22 cellular contexts compared by ENCODE assay signal in genomic region chr1:156257711-156258110, GRCh38. TPM values are rescaled to one million over a fixed set of nuclear protein-coding genes. Genes with fewer than 3 reads are reported as not detected.
DNase-seq lines count a peak whose midpoint lies in the region; ATAC-seq, FAIRE-seq and TF ChIP-seq lines count a peak whose summit lies in the region.
"Had no signal": no experiment of that assay in that cellular context is flagged by ENCODE, and none has a peak within 500 bp of the region (broad histone marks: within the 10 kb centered on the region; RNA-seq: fewer than 3 reads in every experiment).

No MANE protein-coding gene starts in this region.

- H3K36me3 Mint-ChIP-seq in T-helper 2 cell treated with Interferon-gamma antibody and Interleukin-4, amounts not matched to agents 5 μg/mL and 100 μg/mL, for 36 hours (ENCODE audit: low read depth) = peaks cover 65% of the 10 kb centered on the region
- H3K36me3 Mint-ChIP-seq in central memory CD8-positive, alpha-beta T cell (ENCODE audit: insufficient read depth) = peaks cover 65% of the 10 kb centered on the region
- H3K36me3 Mint-ChIP-seq in natural killer cell treated with Interleukin-12 subunit alpha and Interleukin-12 subunit beta and Interleukin-15 and Interleukin-18, amount 100 ng/mL, for 72 hours = peaks cover 31% of the 10 kb centered on the region

- WGBS in small intestine, 3 donors = 81 to 95% (median 91%) methylated on average over 2 of the region's 2 CpGs
- 87 to 93% (median 87%) methylated on average over 2 of the region's 2 CpGs for WGBS in psoas muscle, 3 donors

- intact Hi-C loops in psoas muscle (cut with DNase I) = no loop called here

- H3K9me3 ChIP-seq in small intestine (ENCODE audit: control insufficient read depth, low read depth) (no peaks in the 10 kb centered on the region), psoas muscle (no peaks in the 10 kb centered on the region)
- H3K9me3 ChIP-seq: A549, heart right ventricle, SJSA1, transverse colon had no signal

- no peaks in the 10 kb centered on the region for H3K27me3 Mint-ChIP-seq in T-helper 2 cell treated with Interferon-gamma antibody and Interleukin-4, amounts not matched to agents 5 μg/mL and 100 μg/mL, for 36 hours (ENCODE audit: low read depth)
- no peaks in the 10 kb centered on the region for H3K27me3 Mint-ChIP-seq in central memory CD8-positive, alpha-beta T cell
- H3K27me3 Mint-ChIP-seq in natural killer cell treated with Interleukin-12 subunit alpha and Interleukin-12 subunit beta and Interleukin-15 and Interleukin-18, amount 100 ng/mL, for 72 hours = no peaks in the 10 kb centered on the region
- H3K27me3 Mint-ChIP-seq: activated CD4-positive, alpha-beta T cell treated with anti-CD3 and anti-CD28 coated beads, Interleukin-2, amount 10 ng/mL, durations not matched to agents 7 days and 5 days had no signal

- no peak for TF ChIP-seq CTCF in psoas muscle (IDR thresholded peaks at IDR 0.05)

- H3K36me3 ChIP-seq in small intestine (ENCODE audit: control insufficient read depth in 2 of 2, insufficient read depth in 2 of 2, low read length in 2 of 2) (peaks cover 32 to 41% of the 10 kb centered on the region in 2 donors), psoas muscle (ENCODE audit: insufficient read depth in 1 of 2, low read depth in 1 of 2) (peaks cover 16 to 100% of the 10 kb centered on the region in 2 donors)

- H3K9me3 Mint-ChIP-seq in T-helper 2 cell treated with Interferon-gamma antibody and Interleukin-4, amounts not matched to agents 5 μg/mL and 100 μg/mL, for 36 hours = no peaks in the 10 kb centered on the region
- H3K9me3 Mint-ChIP-seq in central memory CD8-positive, alpha-beta T cell = no peaks in the 10 kb centered on the region
- H3K9me3 Mint-ChIP-seq in natural killer cell treated with Interleukin-12 subunit alpha and Interleukin-12 subunit beta and Interleukin-15 and Interleukin-18, amount 100 ng/mL, for 72 hours = no peaks in the 10 kb centered on the region
- H3K9me3 Mint-ChIP-seq: activated CD4-positive, alpha-beta T cell treated with anti-CD3 and anti-CD28 coated beads, Interleukin-2, amount 10 ng/mL, durations not matched to agents 7 days and 5 days; activated T-cell treated with anti-CD3 and anti-CD28 coated beads, Interleukin-2, amount 50 U/mL, for 4 hours; HFFc6 had no signal

- FAIRE-seq in small intestine (lab: Jason Lieb, UNC) = no peak
- FAIRE-seq: A549, GM12892 had no signal

- ATAC-seq in central memory CD8-positive, alpha-beta T cell (replicated peaks; ENCODE audit: extremely low read depth, poor library complexity, severe bottlenecking) = peak; percentile 32
- ATAC-seq in natural killer cell treated with Interleukin-12 subunit alpha and Interleukin-12 subunit beta and Interleukin-15 and Interleukin-18, amount 100 ng/mL, for 72 hours = peak; percentile 67 to 69
- ATAC-seq in psoas muscle = no peak
- ATAC-seq: A549; activated T-cell treated with anti-CD3 and anti-CD28 coated beads, Interleukin-2, amount 50 U/mL, for 4 hours; heart right ventricle had no signal

- no peak for DNase-seq in T-helper 2 cell treated with Interferon-gamma antibody and Interleukin-4, amounts not matched to agents 5 μg/mL and 100 μg/mL, for 36 hours (ENCODE audit: low spot score)
- DNase-seq in T-helper 2 cell (no peak), Kasumi-1 (lab: John Stamatoyannopoulos, UW) (peak; percentile 79 to 89), small intestine (no peak), KG1 (lab: John Stamatoyannopoulos, UW) (no peak), psoas muscle (no peak)
- no peak for DNase-seq in central memory CD8-positive, alpha-beta T cell (ENCODE audit: low spot score in 2 of 2)
- no peak for DNase-seq in natural killer cell treated with Interleukin-12 subunit alpha and Interleukin-12 subunit beta and Interleukin-15 and Interleukin-18, amount 100 ng/mL, for 72 hours (ENCODE audit: low spot score)
- DNase-seq: activated CD4-positive, alpha-beta T cell treated with anti-CD3 and anti-CD28 coated beads, Interleukin-2, amount 10 ng/mL, durations not matched to agents 7 days and 5 days; activated T-cell treated with anti-CD3 and anti-CD28 coated beads, Interleukin-2, amount 50 U/mL, for 4 hours; amniotic stem cell; central memory CD4-positive, alpha-beta T cell; heart right ventricle; NCI-H1436 treated with DMSO at 0.1 percent for 48 hours; NCI-H748 treated with DMSO at 0.1 percent for 48 hours; stimulated activated CD4-positive, alpha-beta T cell treated with anti-CD3 and anti-CD28 coated beads, Interleukin-12 subunit alpha, Interleukin-12 subunit beta, amount 100 ng/mL, for 4 hours; transverse colon had no signal

- no peak overlapping the region for H3K4me3 ChIP-seq in small intestine (ENCODE audit: low read depth in 1 of 2, low read length in 2 of 2)
- no peak overlapping the region for H3K4me3 ChIP-seq in psoas muscle
- H3K4me3 ChIP-seq: A549, heart right ventricle, SJSA1, transverse colon had no signal

- peak overlapping the region; percentile 55 for H3K27ac Mint-ChIP-seq in T-helper 2 cell treated with Interferon-gamma antibody and Interleukin-4, amounts not matched to agents 5 μg/mL and 100 μg/mL, for 36 hours
- no peak overlapping the region for H3K27ac Mint-ChIP-seq in central memory CD8-positive, alpha-beta T cell (ENCODE audit: low read depth)
- peak overlapping the region in 1 of 2 donors; percentile 35 for H3K27ac Mint-ChIP-seq in natural killer cell treated with Interleukin-12 subunit alpha and Interleukin-12 subunit beta and Interleukin-15 and Interleukin-18, amount 100 ng/mL, for 72 hours
- H3K27ac Mint-ChIP-seq: activated CD4-positive, alpha-beta T cell treated with anti-CD3 and anti-CD28 coated beads, Interleukin-2, amount 10 ng/mL, durations not matched to agents 7 days and 5 days; HFFc6 had no signal

- no peak overlapping the region for H3K27ac ChIP-seq in small intestine (ENCODE audit: low read depth in 1 of 2, low read length in 1 of 2)
- no peak overlapping the region for H3K27ac ChIP-seq in psoas muscle
- H3K27ac ChIP-seq: A549, heart right ventricle, SJSA1, transverse colon had no signal

- H3K4me3 Mint-ChIP-seq in T-helper 2 cell treated with Interferon-gamma antibody and Interleukin-4, amounts not matched to agents 5 μg/mL and 100 μg/mL, for 36 hours = no peak overlapping the region
- no peak overlapping the region for H3K4me3 Mint-ChIP-seq in central memory CD8-positive, alpha-beta T cell
- no peak overlapping the region for H3K4me3 Mint-ChIP-seq in natural killer cell treated with Interleukin-12 subunit alpha and Interleukin-12 subunit beta and Interleukin-15 and Interleukin-18, amount 100 ng/mL, for 72 hours
- H3K4me3 Mint-ChIP-seq: activated CD4-positive, alpha-beta T cell treated with anti-CD3 and anti-CD28 coated beads, Interleukin-2, amount 10 ng/mL, durations not matched to agents 7 days and 5 days; activated T-cell treated with anti-CD3 and anti-CD28 coated beads, Interleukin-2, amount 50 U/mL, for 4 hours; CD14-positive monocyte; HFFc6 had no signal

- H3K4me1 Mint-ChIP-seq in T-helper 2 cell treated with Interferon-gamma antibody and Interleukin-4, amounts not matched to agents 5 μg/mL and 100 μg/mL, for 36 hours (ENCODE audit: low read depth) = peaks cover 12% of the 10 kb centered on the region
- H3K4me1 Mint-ChIP-seq in central memory CD8-positive, alpha-beta T cell = no peaks in the 10 kb centered on the region
- H3K4me1 Mint-ChIP-seq in natural killer cell treated with Interleukin-12 subunit alpha and Interleukin-12 subunit beta and Interleukin-15 and Interleukin-18, amount 100 ng/mL, for 72 hours (ENCODE audit: low read depth in 2 of 2) = peaks cover 10 to 11% of the 10 kb centered on the region in 2 donors
- H3K4me1 Mint-ChIP-seq: CD14-positive monocyte had no signal

- no peaks in the 10 kb centered on the region for H3K4me1 ChIP-seq in small intestine (ENCODE audit: control insufficient read depth in 2 of 2, insufficient read depth in 1 of 2, low read depth in 1 of 2, low read length in 1 of 2)
- no peaks in the 10 kb centered on the region for H3K4me1 ChIP-seq in psoas muscle
- H3K4me1 ChIP-seq: transverse colon had no signal

- H3K27me3 ChIP-seq in small intestine (ENCODE audit: control insufficient read depth in 2 of 2, insufficient read depth in 2 of 2, low read length in 2 of 2) (no peaks in the 10 kb centered on the region), psoas muscle (ENCODE audit: insufficient read depth in 3 of 3, low read length in 2 of 3) (no peaks in the 10 kb centered on the region)
- H3K27me3 ChIP-seq: heart right ventricle, SJSA1, transverse colon had no signal

RNA-seq across cellular contexts. Expression of gene PAQR6, which starts 9.9 kb away (rescaled TPM):
- total RNA-seq in natural killer cell treated with Interleukin-12 subunit alpha and Interleukin-12 subunit beta and Interleukin-15 and Interleukin-18, amount 100 ng/mL, for 72 hours = 1 to 10 TPM; 5.9 to 9.5 TPM
- polyA plus RNA-seq in small intestine = 1 to 10 TPM; 3.0 to 8.7 (median 4.6) TPM
- total RNA-seq in psoas muscle = 1 to 10 TPM in 1 of 4 donors, under 1 TPM in 3; 0.32 to 1.2 (median 0.80) TPM
- polyA plus RNA-seq in psoas muscle = under 1 TPM; 0.30 to 0.85 (median 0.39) TPM
- polyA plus RNA-seq: CD14-positive monocyte had no signal

RNA-seq across cellular contexts. Expression of gene BGLAP, which starts 15.7 kb away (rescaled TPM):
- 1 to 10 TPM; 1.8 to 2.3 TPM for total RNA-seq in natural killer cell treated with Interleukin-12 subunit alpha and Interleukin-12 subunit beta and Interleukin-15 and Interleukin-18, amount 100 ng/mL, for 72 hours
- polyA plus RNA-seq in small intestine (under 1 TPM in 1 of 3 donors, not detected in 2; 0.48 TPM), psoas muscle (under 1 TPM in 1 of 3 donors, not detected in 2; 0.33 TPM)
- under 1 TPM in 2 of 4 donors, not detected in 2; 0.34 to 0.44 TPM for total RNA-seq in psoas muscle
- total RNA-seq: SJSA1 had no signal
- polyA plus RNA-seq: CD14-positive monocyte had no signal

RNA-seq across cellular contexts. Expression of gene SMG5, which starts 24.9 kb away (rescaled TPM):
- 100 to 1,000 TPM in 1 of 2 donors, 10 to 100 TPM in 1; 89.3 to 130 TPM for total RNA-seq in natural killer cell treated with Interleukin-12 subunit alpha and Interleukin-12 subunit beta and Interleukin-15 and Interleukin-18, amount 100 ng/mL, for 72 hours
- polyA plus RNA-seq in small intestine (10 to 100 TPM; 30.0 to 57.0 (median 33.0) TPM), psoas muscle (10 to 100 TPM; 54.0 to 74.5 (median 72.4) TPM)
- 10 to 100 TPM; 46.8 to 90.7 (median 80.8) TPM for total RNA-seq in psoas muscle

RNA-seq across cellular contexts. Expression of gene TMEM79, which starts 26.4 kb away (rescaled TPM):
- total RNA-seq in natural killer cell treated with Interleukin-12 subunit alpha and Interleukin-12 subunit beta and Interleukin-15 and Interleukin-18, amount 100 ng/mL, for 72 hours = 10 to 100 TPM in 1 of 2 donors, 1 to 10 TPM in 1; 6.4 to 12.0 TPM
- polyA plus RNA-seq in small intestine (1 to 10 TPM; 2.2 to 4.7 (median 4.6) TPM), psoas muscle (1 to 10 TPM in 2 of 3 donors, under 1 TPM in 1; 0.89 to 3.6 (median 1.5) TPM)
- 1 to 10 TPM in 1 of 4 donors, under 1 TPM in 3; 0.69 to 1.6 (median 0.87) TPM for total RNA-seq in psoas muscle

RNA-seq across cellular contexts. Expression of gene GLMP, which starts 37.8 kb away (rescaled TPM):
- total RNA-seq in natural killer cell treated with Interleukin-12 subunit alpha and Interleukin-12 subunit beta and Interleukin-15 and Interleukin-18, amount 100 ng/mL, for 72 hours = 10 to 100 TPM; 17.2 to 19.6 TPM
- 10 to 100 TPM; 30.7 to 70.0 (median 57.8) TPM for polyA plus RNA-seq in small intestine
- total RNA-seq in psoas muscle = 1 to 10 TPM; 5.1 to 9.6 (median 7.5) TPM
- 1 to 10 TPM; 6.1 to 8.3 (median 6.8) TPM for polyA plus RNA-seq in psoas muscle

Comparison
In these comparisons a context has a peak if more than half of its experiments do, and no peak if none do; other contexts are left out.
1. DNase-seq: peak in Kasumi-1 (2 of 2); none in T-helper 2 cell treated with Interferon-gamma antibody and Interleukin-4, amounts not matched to agents 5 μg/mL and 100 μg/mL, for 36 hours (single experiment), T-helper 2 cell (0 of 5), central memory CD8-positive, alpha-beta T cell (0 of 2), natural killer cell treated with Interleukin-12 subunit alpha and Interleukin-12 subunit beta and Interleukin-15 and Interleukin-18, amount 100 ng/mL, for 72 hours (single experiment), small intestine (single experiment), KG1 (single experiment) and psoas muscle (0 of 2).
2. ATAC-seq: peak in central memory CD8-positive, alpha-beta T cell (single experiment) and natural killer cell treated with Interleukin-12 subunit alpha and Interleukin-12 subunit beta and Interleukin-15 and Interleukin-18, amount 100 ng/mL, for 72 hours (2 of 2); none in psoas muscle (0 of 4).